ENCODE assay signal across 28 cellular contexts in the genomic region with DNA sequence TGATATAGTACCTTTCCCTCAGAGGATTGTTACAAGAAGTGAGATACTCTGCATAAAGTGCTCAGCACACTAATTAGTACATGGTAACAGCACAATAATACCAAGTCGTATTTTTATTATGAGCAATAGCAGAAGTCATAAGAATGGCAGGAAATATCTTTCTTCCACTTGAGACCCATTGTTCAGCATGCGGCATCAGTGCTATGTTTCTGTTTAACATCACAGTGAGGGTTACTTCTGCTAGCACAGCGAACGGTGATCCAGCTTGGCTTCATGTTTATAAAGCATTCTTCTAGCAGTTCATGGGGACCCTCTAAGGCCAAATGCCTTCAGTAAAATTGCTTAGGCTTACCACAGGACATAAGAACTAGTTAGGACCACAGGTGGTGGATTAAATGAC.
"Had no signal": no experiment of that assay in that cellular context is flagged by ENCODE, and none has a peak within 500 bp of the region (broad histone marks: within the 10 kb centered on the region; RNA-seq: fewer than 3 reads in every experiment).

No MANE protein-coding gene starts in this region.

- H3K27me3 ChIP-seq: neutrophil, pancreas, spleen, suprapubic skin, testis, tibial artery, transverse colon, upper lobe of right lung, uterus had no signal

- ATAC-seq: naive thymus-derived CD8-positive, alpha-beta T cell; natural killer cell treated with Interleukin-12 subunit alpha and Interleukin-12 subunit beta and Interleukin-15 and Interleukin-18, amount 100 ng/mL, for 72 hours; right cardiac atrium; sciatic nerve; stimulated activated memory B cell treated with anti-CD40 and anti-IgM and Interleukin-4, amounts not matched to agents 10 μg/mL and 1 μg/mL and 100 μg/mL, for 72 hours; stimulated activated naive CD8-positive, alpha-beta T cell treated with anti-CD3 and anti-CD28 coated beads, Interleukin-15, amount 100 ng/mL, for 72 hours; stimulated activated naive CD8-positive, alpha-beta T cell treated with anti-CD3 and anti-CD28 coated beads, Interleukin-15, Interleukin-2, amounts not matched to agents 100 U/mL and 50 U/mL, for 24 hours had no signal

- H3K4me1 ChIP-seq: prostate gland, spleen, testis, upper lobe of right lung, uterus had no signal

- H3K4me2 ChIP-seq: smooth muscle cell had no signal

- DNase-seq: naive thymus-derived CD8-positive, alpha-beta T cell; nephron progenitor cell; nucleus accumbens; right cardiac atrium; spleen; stimulated activated CD4-positive, alpha-beta T cell treated with anti-CD3 and anti-CD28 coated beads, Interleukin-12 subunit alpha, Interleukin-12 subunit beta, amount 100 ng/mL, for 4 hours; stimulated activated CD4-positive, alpha-beta T cell treated with anti-CD3 and anti-CD28 coated beads, Interleukin-1b, Interleukin-23, amount 100 ng/mL, for 48 hours; stimulated activated CD4-positive, alpha-beta T cell treated with anti-CD3 and anti-CD28 coated beads, Interleukin-4, amount 100 ng/mL, for 1 hour; stimulated activated CD4-positive, alpha-beta T cell treated with anti-CD3 and anti-CD28 coated beads, Interleukin-4, amount 100 ng/mL, for 4 hours; stimulated activated CD8-positive, alpha-beta memory T cell treated with anti-CD3 and anti-CD28 coated beads, Interleukin-4, amount 100 ng/mL, for 48 hours; stimulated activated naive CD4-positive, alpha-beta T cell; stimulated activated naive CD8-positive, alpha-beta T cell treated with anti-CD3 and anti-CD28 coated beads, Interleukin-15, amount 100 ng/mL, for 72 hours; stimulated activated naive CD8-positive, alpha-beta T cell treated with anti-CD3 and anti-CD28 coated beads, Interleukin-15, Interleukin-2, amounts not matched to agents 100 U/mL and 50 U/mL, for 24 hours; substantia nigra; testis; tibial artery; upper lobe of right lung; uterus had no signal

- H3K4me3 ChIP-seq: pancreas, prostate gland, skin epidermis, smooth muscle cell, spleen, suprapubic skin, testis, tibial artery, transverse colon, upper lobe of right lung, uterus had no signal

- H3K36me3 ChIP-seq: neutrophil, pancreas, prostate gland, spleen, suprapubic skin, tibial artery, transverse colon, upper lobe of right lung, uterus had no signal

- H3K9me3 ChIP-seq: neutrophil, pancreas, prostate gland, spleen, suprapubic skin, testis, tibial artery, transverse colon, upper lobe of right lung, uterus had no signal

- H3K27ac ChIP-seq: neutrophil, pancreas, prostate gland, skin epidermis, spleen, suprapubic skin, testis, tibial artery, upper lobe of right lung, uterus had no signal

- FAIRE-seq: pancreas had no signal
